In the genomic region with DNA sequence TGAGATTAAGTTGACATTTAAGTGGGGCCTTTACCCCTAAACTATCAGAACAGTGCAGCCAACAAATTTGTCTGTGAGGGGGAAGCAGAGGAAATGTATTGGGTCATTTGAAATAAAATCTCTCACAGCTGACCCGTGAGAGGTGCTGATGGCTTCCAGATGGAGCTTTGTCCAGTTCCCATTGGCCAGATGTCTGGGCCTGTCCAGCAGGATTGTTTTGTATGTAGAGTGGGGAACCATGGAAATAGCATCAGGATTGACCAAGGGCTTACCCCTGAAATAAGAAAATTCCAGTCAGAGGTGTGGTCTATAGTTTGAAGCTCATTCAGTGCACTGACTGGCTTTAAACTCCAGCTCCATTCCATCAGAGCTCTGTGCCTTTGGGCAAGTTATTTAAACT, we compare ENCODE assay signal across 7 cellular contexts. TPM values are rescaled to one million over a fixed set of nuclear protein-coding genes. Genes with fewer than 3 reads are reported as not detected.
"Had no signal": no experiment of that assay in that cellular context is flagged by ENCODE, and none has a peak within 500 bp of the region (broad histone marks: within the 10 kb centered on the region; RNA-seq: fewer than 3 reads in every experiment).

No MANE protein-coding gene starts in this region.

- DNase-seq: activated CD4-positive, alpha-beta T cell treated with anti-CD3 and anti-CD28 coated beads, Interleukin-2, amount 50 U/mL, for 1 hour; activated naive CD4-positive, alpha-beta T cell treated with anti-CD3 and anti-CD28 coated beads, Interleukin-2, amount 50 U/mL, for 16 hours; dermis blood vessel endothelial cell; stimulated activated CD4-positive, alpha-beta T cell treated with anti-CD3 and anti-CD28 coated beads, Interleukin-15, amount 100 ng/mL, for 24 hours; stimulated activated CD4-positive, alpha-beta T cell treated with anti-CD3 and anti-CD28 coated beads, Interleukin-4, amount 100 ng/mL, for 24 hours; stimulated activated naive CD8-positive, alpha-beta T cell treated with anti-CD3 and anti-CD28 coated beads, Interleukin-15, amount 100 ng/mL, for 72 hours had no signal

- ATAC-seq: stimulated activated naive CD8-positive, alpha-beta T cell treated with anti-CD3 and anti-CD28 coated beads, Interleukin-15, amount 100 ng/mL, for 72 hours had no signal

RNA-seq across cellular contexts. Expression of a gene that starts 50.6 kb away (rescaled TPM):
- total RNA-seq: T-helper 2 cell treated with Interferon-gamma antibody and Interleukin-4, amounts not matched to agents 100 ng/mL and 5 ng/mL, for 36 hours had no signal
